In the genomic region with DNA sequence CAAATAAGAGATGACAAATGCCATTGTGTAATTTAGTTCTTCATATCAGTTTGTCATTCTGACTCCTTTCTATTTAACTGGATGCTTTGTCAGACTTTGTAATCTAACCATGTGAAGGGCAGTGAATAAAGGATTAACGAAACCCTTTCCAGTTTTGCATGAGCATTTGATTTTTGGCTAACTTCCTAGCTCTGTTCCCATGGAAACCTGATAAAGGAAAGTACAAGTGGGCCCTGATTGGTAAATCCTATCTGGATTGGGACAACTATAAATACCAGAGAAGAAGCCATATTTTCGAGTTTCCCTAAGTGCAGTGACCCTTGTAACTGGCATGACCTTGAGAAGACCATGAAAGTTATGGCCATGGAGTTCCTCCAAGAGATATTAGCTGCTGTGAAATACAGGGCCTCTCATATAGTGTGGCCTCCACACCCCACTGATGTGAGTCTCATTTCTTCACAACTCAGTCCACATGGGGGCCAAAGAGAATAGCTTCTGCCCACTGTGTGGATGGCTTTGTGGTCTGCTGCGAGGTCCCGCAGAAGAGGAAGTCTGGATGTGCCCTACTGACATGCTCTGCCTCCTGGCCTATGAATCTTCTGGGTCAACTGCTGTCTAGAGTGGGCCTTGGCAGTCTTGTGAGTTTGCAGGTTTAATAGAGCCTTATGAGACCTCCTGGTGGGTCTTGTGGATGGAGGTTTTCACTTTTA, we compare ENCODE assay signal across 11 cellular contexts. TPM values are rescaled to one million over a fixed set of nuclear protein-coding genes. Genes with fewer than 3 reads are reported as not detected.
A peak's percentile ranks its signal among the peaks of the same experiment; 100 is the strongest.
DNase-seq lines count a peak whose midpoint lies in the region; ATAC-seq, FAIRE-seq and TF ChIP-seq lines count a peak whose summit lies in the region.
"Had no signal": no experiment of that assay in that cellular context is flagged by ENCODE, and none has a peak within 500 bp of the region (broad histone marks: within the 10 kb centered on the region; RNA-seq: fewer than 3 reads in every experiment).

No MANE protein-coding gene starts in this region.

- no peak for TF ChIP-seq EP300 in upper lobe of left lung (IDR thresholded peaks at IDR 0.05)
- no peak for TF ChIP-seq EP300 in transverse colon (IDR thresholded peaks at IDR 0.05; ENCODE audit: low read depth)

- DNase-seq in NOMO-1 (lab: John Stamatoyannopoulos, UW; ENCODE audit: unreplicated experiment in 2 of 2): peak; percentile 78 to 82
- peak; percentile 67 for DNase-seq in bronchial epithelial cell (ENCODE audit: low read depth)
- no peak for DNase-seq in left lobe of liver (ENCODE audit: low spot score)
- DNase-seq in upper lobe of left lung: peak in 1 of 2 donors; percentile 42
- DNase-seq in transverse colon: no peak
- no peak for DNase-seq in small intestine
- DNase-seq in T-helper 9 cell: no peak
- DNase-seq: activated CD4-positive, alpha-beta T cell treated with anti-CD3 and anti-CD28 coated beads, Interleukin-2, amount 10 ng/mL, durations not matched to agents 24 days and 14 days; activated gamma-delta T cell treated with Interleukin-2 at 50 U/mL for 16 hours; MG63; NCI-H510A had no signal

- peaks cover 17 to 39% (median 24%) of the 10 kb centered on the region in 4 donors for H3K4me1 ChIP-seq in upper lobe of left lung
- H3K4me1 ChIP-seq in transverse colon: no peaks in the 10 kb centered on the region
- H3K4me1 ChIP-seq in small intestine (ENCODE audit: control insufficient read depth in 2 of 2, insufficient read depth in 1 of 2, low read depth in 1 of 2, low read length in 1 of 2): peaks cover 0 to 2% of the 10 kb centered on the region in 2 donors

- WGBS in upper lobe of left lung, 2 donors: 57 to 69% methylated on average over 4 of the region's 4 CpGs
- 83 to 89% methylated on average over 1 to 4 of the region's 4 CpGs for WGBS in transverse colon (ENCODE audit: low coverage in 1 of 2), 2 donors
- WGBS in small intestine, 3 donors: 53 to 73% (median 63%) methylated on average over 4 of the region's 4 CpGs

- TF ChIP-seq POLR2A in upper lobe of left lung (IDR thresholded peaks at IDR 0.05) (peak in 1 of 4 donors; percentile 30), transverse colon (IDR thresholded peaks at IDR 0.05) (no peak)

- H3K9me3 ChIP-seq in upper lobe of left lung (no peaks in the 10 kb centered on the region), transverse colon (no peaks in the 10 kb centered on the region), small intestine (ENCODE audit: control insufficient read depth, low read depth) (no peaks in the 10 kb centered on the region)

- peak; percentile 36 for ATAC-seq in left lobe of liver
- peak; percentile 58 to 68 for ATAC-seq in upper lobe of left lung (ENCODE audit: low FRiP score in 2 of 2)

- no peaks in the 10 kb centered on the region for H3K36me3 ChIP-seq in bronchial epithelial cell (ENCODE audit: control insufficient read depth, insufficient read depth, low read length)
- no peaks in the 10 kb centered on the region for H3K36me3 ChIP-seq in upper lobe of left lung
- no peaks in the 10 kb centered on the region for H3K36me3 ChIP-seq in transverse colon
- H3K36me3 ChIP-seq in small intestine (ENCODE audit: control insufficient read depth in 2 of 2, insufficient read depth in 2 of 2, low read length in 2 of 2): no peaks in the 10 kb centered on the region
- H3K36me3 ChIP-seq: MG63 had no signal

- intact Hi-C loops in transverse colon (cut with DNase I; ENCODE audit: low total_unique reads): no loop called here

- FAIRE-seq in bronchial epithelial cell (lab: Jason Lieb, UNC) (no peak), small intestine (lab: Jason Lieb, UNC) (no peak)

- no peaks in the 10 kb centered on the region for H3K27me3 ChIP-seq in bronchial epithelial cell (ENCODE audit: control insufficient read depth, insufficient read depth, low read length)
- H3K27me3 ChIP-seq in upper lobe of left lung: no peaks in the 10 kb centered on the region
- peaks cover 2% of the 10 kb centered on the region for H3K27me3 ChIP-seq in transverse colon
- H3K27me3 ChIP-seq in small intestine (ENCODE audit: control insufficient read depth in 2 of 2, insufficient read depth in 2 of 2, low read length in 2 of 2): no peaks in the 10 kb centered on the region
- H3K27me3 ChIP-seq: MG63 had no signal

- in situ Hi-C loops in transverse colon (cut with MboI; ENCODE audit: low pct_ligation_motif_present in 1 of 4, low pct_unique_long_range_greater_than_20kb in 1 of 4, low sequenced_read_pairs in 3 of 4): no loop called here

- no peak overlapping the region for H3K4me3 ChIP-seq in bronchial epithelial cell (ENCODE audit: low read depth, low read length)
- no peak overlapping the region for H3K4me3 ChIP-seq in upper lobe of left lung
- no peak overlapping the region for H3K4me3 ChIP-seq in transverse colon
- H3K4me3 ChIP-seq in small intestine (ENCODE audit: low read depth in 1 of 2, low read length in 2 of 2): no peak overlapping the region
- H3K4me3 ChIP-seq: MG63 had no signal

- TF ChIP-seq CTCF in bronchial epithelial cell (IDR thresholded peaks at IDR 0.05; ENCODE audit: insufficient read depth, low read length, severe bottlenecking): no peak
- no peak for TF ChIP-seq CTCF in upper lobe of left lung (IDR thresholded peaks at IDR 0.05)
- no peak for TF ChIP-seq CTCF in transverse colon (IDR thresholded peaks at IDR 0.05)

- peak overlapping the region in 2 of 4 donors; percentile 26 to 38 for H3K27ac ChIP-seq in upper lobe of left lung
- no peak overlapping the region for H3K27ac ChIP-seq in transverse colon
- H3K27ac ChIP-seq in small intestine (ENCODE audit: low read depth in 1 of 2, low read length in 1 of 2): no peak overlapping the region

RNA-seq across cellular contexts. Expression of gene CYP1B1, which starts 38.2 kb away (rescaled TPM):
- total RNA-seq in bronchial epithelial cell (5.8 and 36.7 TPM in 2 replicates), left lobe of liver (6.1 TPM), upper lobe of left lung (10 to 100 TPM; 12.2 to 86.9 (median 26.1) TPM), transverse colon (1 to 10 TPM; 2.0 to 9.6 (median 5.5) TPM)
- 10 to 100 TPM in 1 of 3 donors, 1 to 10 TPM in 1, under 1 TPM in 1; 0.67 to 15.1 (median 1.9) TPM for polyA plus RNA-seq in small intestine

Comparison
In these comparisons a context has a peak if more than half of its experiments do, and no peak if none do; other contexts are left out.
1. DNase-seq: peak in NOMO-1 (2 of 2) and bronchial epithelial cell (single experiment); none in left lobe of liver (single experiment), transverse colon (single experiment), small intestine (single experiment) and T-helper 9 cell (single experiment).